In genomic region chr11:70894566-70894965, GRCh38 we compare ENCODE assay signal across 28 cellular contexts.
A peak's percentile ranks its signal among the peaks of the same experiment; 100 is the strongest.
DNase-seq lines count a peak whose midpoint lies in the region; ATAC-seq, FAIRE-seq and TF ChIP-seq lines count a peak whose summit lies in the region.
"Had no signal": no experiment of that assay in that cellular context is flagged by ENCODE, and none has a peak within 500 bp of the region (broad histone marks: within the 10 kb centered on the region; RNA-seq: fewer than 3 reads in every experiment).

No MANE protein-coding gene starts in this region.

- H3K9me3 ChIP-seq in kidney (ENCODE audit: control insufficient read depth in 1 of 2, low read length in 2 of 2) (no peaks in the 10 kb centered on the region), neuronal stem cell (replicated peaks in 1 of 2; ENCODE audit: control insufficient read depth in 2 of 2, insufficient read depth in 1 of 2, low read depth in 1 of 2, low read length in 2 of 2) (peaks cover 4 to 9% of the 10 kb centered on the region in 2 donors), upper lobe of right lung (peaks cover 4% of the 10 kb centered on the region)
- H3K9me3 ChIP-seq: BE2C had no signal

- H4K8ac ChIP-seq in neuronal stem cell (ENCODE audit: low read depth, low read length), result no peak overlapping the region

- no peak overlapping the region for H2AK5ac ChIP-seq in neuronal stem cell (ENCODE audit: low read depth, low read length)

- no CpG with 5 or more reads among the region's 5 CpGs for WGBS in neuronal stem cell (ENCODE audit: extremely low coverage in 2 of 2, insufficient read length in 2 of 2, insufficient replicate concordance in 1 of 2), 2 donors

- H3K27ac ChIP-seq in kidney (ENCODE audit: low read depth in 2 of 2, low read length in 2 of 2), result no peak overlapping the region
- no peak overlapping the region for H3K27ac ChIP-seq in neuronal stem cell (replicated peaks; ENCODE audit: low read length)
- H3K27ac ChIP-seq in upper lobe of right lung, result no peak overlapping the region
- H3K27ac ChIP-seq: 22Rv1, A549, BLaER1 had no signal

- no peak overlapping the region for H2BK15ac ChIP-seq in neuronal stem cell (ENCODE audit: low read length)

- no peak overlapping the region for H3K18ac ChIP-seq in neuronal stem cell (ENCODE audit: low read length)

- no peak overlapping the region for H4K91ac ChIP-seq in neuronal stem cell (ENCODE audit: low read depth, low read length, poor library complexity)

- no peak overlapping the region for H2AFZ ChIP-seq in neuronal stem cell (ENCODE audit: low read length)

- no peak overlapping the region for H2BK120ac ChIP-seq in neuronal stem cell (ENCODE audit: low read depth, low read length)

- H3K27me3 ChIP-seq in neuronal stem cell (ENCODE audit: control insufficient read depth in 3 of 3, insufficient read depth in 3 of 3, low read depth in 1 of 3, low read length in 3 of 3), result no peaks in the 10 kb centered on the region
- no peaks in the 10 kb centered on the region for H3K27me3 ChIP-seq in upper lobe of right lung
- H3K27me3 ChIP-seq: BLaER1 had no signal

- H3K4me1 ChIP-seq in kidney (ENCODE audit: control insufficient read depth in 1 of 2, insufficient read depth in 1 of 2, low read depth in 1 of 2, low read length in 2 of 2) (no peaks in the 10 kb centered on the region), neuronal stem cell (ENCODE audit: control insufficient read depth in 2 of 2, insufficient read depth in 1 of 2, low read depth in 1 of 2, low read length in 2 of 2) (peaks cover 3 to 4% of the 10 kb centered on the region in 2 donors), upper lobe of right lung (no peaks in the 10 kb centered on the region)
- H3K4me1 ChIP-seq: A549, BE2C had no signal

- FAIRE-seq in kidney (lab: Jason Lieb, UNC), result no peak
- FAIRE-seq: A549, GM12878, GM12892, GM18507 had no signal

- H3K79me1 ChIP-seq in neuronal stem cell (ENCODE audit: low read depth, low read length), result no peaks in the 10 kb centered on the region

- no peak for ATAC-seq in Right ventricle myocardium superior (ENCODE audit: poor library complexity)
- ATAC-seq in left cardiac atrium, result no peak
- no peak for ATAC-seq in upper lobe of right lung
- ATAC-seq in GM21528 (IDR thresholded peaks at IDR 0.05; ENCODE audit: low FRiP score, unreplicated experiment), result no peak
- ATAC-seq: GM12878 had no signal

- intact Hi-C loops in Right ventricle myocardium superior (cut with DNase I) (no loop called here), left cardiac atrium (cut with DNase I) (no loop called here), kidney (cut with DNase I) (no loop called here), upper lobe of right lung (cut with DNase I) (no loop called here)

- no peak overlapping the region for H3K4me2 ChIP-seq in neuronal stem cell (ENCODE audit: insufficient read depth, low read length, poor library complexity, severe bottlenecking)
- H3K4me2 ChIP-seq: A549, BLaER1 had no signal

- H3K36me3 ChIP-seq in kidney (ENCODE audit: control insufficient read depth in 1 of 2, insufficient read depth in 2 of 2, low read length in 2 of 2), result no peaks in the 10 kb centered on the region
- no peaks in the 10 kb centered on the region for H3K36me3 ChIP-seq in neuronal stem cell (replicated peaks in 1 of 2; ENCODE audit: control insufficient read depth in 2 of 2, insufficient read depth in 2 of 2, low read length in 2 of 2)
- H3K36me3 ChIP-seq in upper lobe of right lung, result no peaks in the 10 kb centered on the region
- H3K36me3 ChIP-seq: BE2C, BLaER1 had no signal

- no peak overlapping the region for H2BK12ac ChIP-seq in neuronal stem cell (ENCODE audit: low read length)

- no peak overlapping the region for H2BK5ac ChIP-seq in neuronal stem cell (ENCODE audit: low read length)

- DNase-seq in Right ventricle myocardium superior, result peak; percentile 10
- DNase-seq in left cardiac atrium, result no peak
- DNase-seq in kidney, result peak; percentile 18
- DNase-seq in neuronal stem cell (ENCODE audit: low spot score), result no peak
- peak; percentile 38 for DNase-seq in upper lobe of right lung
- no peak for DNase-seq in superior temporal gyrus (ENCODE audit: extremely low spot score)
- no peak for DNase-seq in NCI-H1694 (lab: John Stamatoyannopoulos, UW)
- DNase-seq: ACHN; BE2C; C1 segment of cervical spinal cord; CD4-positive, alpha-beta memory T cell; CD4-positive, CD25-positive, alpha-beta regulatory T cell; CD8-positive, alpha-beta memory T cell; COR-L47; DMS 273 treated with DMSO at 0.1 percent for 48 hours; DMS153; DMS53; DMS79; DND-41; EL; GDM1 had no signal

- TF ChIP-seq CTCF in kidney (IDR thresholded peaks at IDR 0.05; ENCODE audit: borderline replicate concordance, extremely low read depth, insufficient read depth) (no peak), upper lobe of right lung (IDR thresholded peaks at IDR 0.05) (no peak)

- no peak overlapping the region for H3K14ac ChIP-seq in neuronal stem cell (ENCODE audit: low read length)

- H3K23ac ChIP-seq in neuronal stem cell (ENCODE audit: low read depth, low read length, poor library complexity), result peak overlapping the region; percentile 12

- H3K4ac ChIP-seq in neuronal stem cell (ENCODE audit: low read length), result no peak overlapping the region

- H3K4me3 ChIP-seq in kidney (ENCODE audit: low read length in 2 of 2), result no peak overlapping the region
- H3K4me3 ChIP-seq in neuronal stem cell (ENCODE audit: low read length in 2 of 2), result no peak overlapping the region
- H3K4me3 ChIP-seq in upper lobe of right lung, result no peak overlapping the region
- H3K4me3 ChIP-seq: A549, BLaER1, GM12878 had no signal

- H3K9ac ChIP-seq in kidney (ENCODE audit: low read length in 2 of 2) (no peak overlapping the region), neuronal stem cell (ENCODE audit: low read depth, low read length, poor library complexity) (no peak overlapping the region)
- H3K9ac ChIP-seq: BLaER1 had no signal

Comparison
In these comparisons a context has a peak if more than half of its experiments do, and no peak if none do; other contexts are left out.
1. DNase-seq: peak in Right ventricle myocardium superior (single experiment), kidney (single experiment) and upper lobe of right lung (single experiment); none in left cardiac atrium (single experiment), neuronal stem cell (single experiment), superior temporal gyrus (single experiment) and NCI-H1694 (single experiment).